In the genomic region with DNA sequence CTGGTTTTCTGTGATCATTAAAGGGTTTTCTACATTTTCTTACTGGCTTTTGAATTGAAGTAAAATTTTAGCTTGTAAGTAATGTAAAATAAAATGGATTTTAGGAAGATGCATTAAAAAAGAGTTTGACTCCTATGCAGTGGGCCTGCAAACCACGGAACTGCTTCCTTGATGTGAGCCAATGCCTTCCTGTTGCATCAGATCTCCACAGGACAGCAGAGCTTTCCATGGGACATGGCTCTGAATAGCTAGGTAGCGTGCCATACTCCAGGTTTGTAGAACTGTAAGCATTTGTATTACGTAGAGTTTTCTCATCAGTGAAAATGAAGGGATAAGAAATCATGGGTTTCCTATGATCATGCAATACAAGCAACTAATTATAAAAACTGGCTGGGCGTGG, we compare ENCODE assay signal across 19 cellular contexts.
DNase-seq lines count a peak whose midpoint lies in the region; ATAC-seq and TF ChIP-seq lines count a peak whose summit lies in the region.
"Had no signal": no experiment of that assay in that cellular context is flagged by ENCODE, and none has a peak within 500 bp of the region (broad histone marks: within the 10 kb centered on the region; RNA-seq: fewer than 3 reads in every experiment).

No MANE protein-coding gene starts in this region.

- H3K9me3 ChIP-seq in BLaER1 treated with 17β-estradiol and CSF1 and Interleukin-3, amounts not matched to agents 10 nM and 100 nM (replicated peaks in 1 of 11) = peaks cover 0 to 5% (median 0%) of the 10 kb centered on the region in 11 experiments; a peak in 1 of 22 replicates
- no peaks in the 10 kb centered on the region for H3K9me3 ChIP-seq in IMR-90 (ENCODE audit: control insufficient read depth, insufficient read depth, low read length)
- no peaks in the 10 kb centered on the region for H3K9me3 ChIP-seq in ascending aorta
- no peaks in the 10 kb centered on the region for H3K9me3 ChIP-seq in psoas muscle
- no peaks in the 10 kb centered on the region for H3K9me3 ChIP-seq in right lobe of liver
- H3K9me3 ChIP-seq: BE2C had no signal

- POLR2A ChIA-PET in IMR-90 (lab: Charles Lee; ENCODE audit: unreplicated experiment) = no interaction called here

- BruUV-seq in IMR-90 (replicated peaks; lab: Mats Ljungman, UMichigan) = no TSS peak

- ATAC-seq in IMR-90 (ENCODE audit: low read depth) = no peak
- ATAC-seq in psoas muscle = no peak
- no peak for ATAC-seq in right lobe of liver

- H2AFZ ChIP-seq in IMR-90 (replicated peaks; ENCODE audit: low read length, poor library complexity) = no peak overlapping the region

- peak overlapping the region; percentile 94; the same call in 1 of the 3 replicates for H2BK15ac ChIP-seq in IMR-90 (ENCODE audit: low read depth, low read length)

- H2AK9ac ChIP-seq in IMR-90 (replicated peaks; ENCODE audit: low read depth, low read length, poor library complexity) = no peak overlapping the region

- no peak overlapping the region for H3K9ac ChIP-seq in BLaER1 treated with 17β-estradiol and CSF1 and Interleukin-3, amounts not matched to agents 10 nM and 100 nM
- H3K9ac ChIP-seq in IMR-90 (ENCODE audit: low read depth, low read length) = no peak overlapping the region

- H4K8ac ChIP-seq in IMR-90 (ENCODE audit: low read depth in 2 of 2, low read length in 2 of 2) = peak overlapping the region; percentile 24 to 54; a peak in 2 of 4 replicates

- H3K23ac ChIP-seq in IMR-90 (ENCODE audit: low read depth, low read length) = no peak overlapping the region

- peaks cover 0 to 67% (median 0%) of the 10 kb centered on the region in 11 experiments; a peak in 4 of 22 replicates for H3K36me3 ChIP-seq in BLaER1 treated with 17β-estradiol and CSF1 and Interleukin-3, amounts not matched to agents 10 nM and 100 nM
- H3K36me3 ChIP-seq in IMR-90 (ENCODE audit: control insufficient read depth, insufficient read depth, low read length) (peaks cover 12% of the 10 kb centered on the region), ascending aorta (no peaks in the 10 kb centered on the region), psoas muscle (ENCODE audit: insufficient read depth in 1 of 2, low read depth in 1 of 2) (no peaks in the 10 kb centered on the region), right lobe of liver (no peaks in the 10 kb centered on the region), H7 (replicated peaks; ENCODE audit: control insufficient read depth, insufficient read depth, low read length) (0 out of 2 replicates have a peak, but pooled peaks cover 1% of the 10 kb centered on the region)
- H3K36me3 ChIP-seq: BE2C had no signal

- H3K56ac ChIP-seq in IMR-90 (ENCODE audit: extremely low read depth, insufficient read depth, low read length) = no peak overlapping the region

- CTCF ChIA-PET in IMR-90 (lab: Yijun Ruan, JAX) = interaction anchor here (0.6 kb wide), 1 partner anchor 85 kb away, joined by 6 read pairs; no protein-coding TSS in a partner anchor

- H2BK20ac ChIP-seq in IMR-90 (ENCODE audit: low read depth, low read length) = peak overlapping the region; percentile 22; the same call in 1 of the 2 replicates

- no peaks in the 10 kb centered on the region for H4K20me1 ChIP-seq in BLaER1 treated with 17β-estradiol and CSF1 and Interleukin-3, amounts not matched to agents 10 nM and 100 nM
- no peaks in the 10 kb centered on the region for H4K20me1 ChIP-seq in IMR-90 (ENCODE audit: insufficient read depth, low read length)

- peaks cover 0 to 8% (median 3%) of the 10 kb centered on the region in 10 experiments; a peak in 7 of 20 replicates for H3K4me1 ChIP-seq in BLaER1 treated with 17β-estradiol and CSF1 and Interleukin-3, amounts not matched to agents 10 nM and 100 nM
- H3K4me1 ChIP-seq in IMR-90 (ENCODE audit: control insufficient read depth, insufficient read depth, low read length) (peaks cover 13% of the 10 kb centered on the region), ascending aorta (peaks cover 3 to 34% of the 10 kb centered on the region in 2 donors), psoas muscle (peaks cover 10% of the 10 kb centered on the region), right lobe of liver (no peaks in the 10 kb centered on the region)
- H3K4me1 ChIP-seq: BE2C had no signal

- H2BK5ac ChIP-seq in IMR-90 (ENCODE audit: low read depth, low read length, poor library complexity, severe bottlenecking) = peak overlapping the region; percentile 9

- TF ChIP-seq CTCF in IMR-90 (conservative IDR thresholded peaks at IDR 0.05; ENCODE audit: low read depth, low read length) (no peak), ascending aorta (IDR thresholded peaks at IDR 0.05) (no peak), psoas muscle (IDR thresholded peaks at IDR 0.05) (no peak), right lobe of liver (IDR thresholded peaks at IDR 0.05) (no peak)

- DNase-seq in IMR-90 (no peak), ascending aorta (ENCODE audit: low spot score in 2 of 2) (no peak), psoas muscle (no peak), right lobe of liver (no peak), kidney glomerular epithelial cell (lab: John Stamatoyannopoulos, UW) (no peak), H7 (no peak), germinal center (ENCODE audit: low spot score) (no peak)
- DNase-seq: BE2C; CD4-positive, CD25-positive, alpha-beta regulatory T cell; EL; HCEC 1CT; Karpas-422; NCI-H1092 treated with DMSO at 0.1 percent for 48 hours; NCI-H1436 treated with DMSO at 0.1 percent for 48 hours; NCI-H1930; NCI-H510A; NCI-H748 treated with DMSO at 0.1 percent for 48 hours; Right ventricle myocardium superior had no signal

- dilution Hi-C loops in IMR-90 (cut with HindIII; ENCODE audit: low sequenced_read_pairs, unreplicated experiment) = no loop called here

- 100% methylated on average over 1 of the region's 4 CpGs; no CpG with 5 or more reads in 1 of the 2 experiments for WGBS in IMR-90 (ENCODE audit: extremely low coverage in 2 of 2, insufficient read length in 1 of 2), 2 experiments
- WGBS in psoas muscle, 3 donors = 89 to 96% (median 92%) methylated on average over 4 of the region's 4 CpGs
- WGBS in right lobe of liver (ENCODE audit: insufficient coverage, low coverage, low lambda C conversion rate, missing lambda C conversion rate) = 82% methylated on average over 4 of the region's 4 CpGs

- peak overlapping the region; percentile 66; the same call in 1 of the 2 replicates for H2AK5ac ChIP-seq in IMR-90 (ENCODE audit: low read depth, low read length)

- 0 out of 22 replicates have a peak, but pooled peaks cover 0 to 3% (median 0%) of the 10 kb centered on the region in 11 experiments for H3K27me3 ChIP-seq in BLaER1 treated with 17β-estradiol and CSF1 and Interleukin-3, amounts not matched to agents 10 nM and 100 nM
- H3K27me3 ChIP-seq in IMR-90 (ENCODE audit: control insufficient read depth, insufficient read depth, low read length) = no peaks in the 10 kb centered on the region
- H3K27me3 ChIP-seq in ascending aorta = no peaks in the 10 kb centered on the region
- no peaks in the 10 kb centered on the region for H3K27me3 ChIP-seq in psoas muscle (ENCODE audit: insufficient read depth in 3 of 3, low read length in 2 of 3)
- no peaks in the 10 kb centered on the region for H3K27me3 ChIP-seq in right lobe of liver
- H3K27me3 ChIP-seq in H7 (ENCODE audit: control insufficient read depth, insufficient read depth, low read length) = no peaks in the 10 kb centered on the region
- H3K27me3 ChIP-seq: BE2C had no signal

- peak overlapping the region; percentile 64; the same call in 1 of the 2 replicates for H3K4ac ChIP-seq in IMR-90 (ENCODE audit: low read depth, low read length)

- 0 out of 2 replicates have a peak overlapping the region, but pooled peaks have one; percentile 5 for H3K18ac ChIP-seq in IMR-90 (ENCODE audit: low read depth, low read length)

- H3K9me1 ChIP-seq in IMR-90 (ENCODE audit: insufficient read depth, low read length) = peaks cover 6% of the 10 kb centered on the region

- peak overlapping the region in 7 of 11 experiments; percentile 1 to 44 (median 25); a peak in 4 of 22 replicates for H3K4me2 ChIP-seq in BLaER1 treated with 17β-estradiol and CSF1 and Interleukin-3, amounts not matched to agents 10 nM and 100 nM
- no peak overlapping the region for H3K4me2 ChIP-seq in IMR-90 (ENCODE audit: low read depth, low read length)

- TF ChIP-seq POLR2A in IMR-90 (IDR thresholded peaks at IDR 0.05; ENCODE audit: low read depth, low read length) = no peak
- TF ChIP-seq POLR2A in right lobe of liver (IDR thresholded peaks at IDR 0.05) = no peak

- peak overlapping the region; percentile 46; the same call in 1 of the 2 replicates for H2BK120ac ChIP-seq in IMR-90 (ENCODE audit: low read depth, low read length)

- intact Hi-C loops in IMR-90 (cut with micrococcal nuclease) (no loop called here), ascending aorta (cut with DNase I) (no loop called here), psoas muscle (cut with DNase I) (loop anchor here in 1 of 2 donors (5.0 kb wide), 1 partner anchor 35 kb away; no protein-coding TSS in a partner anchor), right lobe of liver (cut with DNase I) (no loop called here)

- TF ChIP-seq RAD21 in IMR-90 (IDR thresholded peaks at IDR 0.05; ENCODE audit: low read length) = no peak

- in situ Hi-C loops in IMR-90 (cut with MboI; ENCODE audit: low sequenced_read_pairs) = no loop called here

- H4K5ac ChIP-seq in IMR-90 (ENCODE audit: low read depth, low read length) = no peak overlapping the region; the same call in 1 of the 2 replicates

- H3K14ac ChIP-seq in IMR-90 (replicated peaks; ENCODE audit: low read depth, low read length) = peak overlapping the region; percentile 8; the same call in 1 of the 2 replicates

- H3K79me1 ChIP-seq in IMR-90 (ENCODE audit: low read depth in 1 of 2, low read length in 2 of 2) = peaks cover 0 to 22% of the 10 kb centered on the region in 2 experiments; a peak in 3 of 4 replicates

- peak overlapping the region; percentile 66; the same call in 1 of the 2 replicates for H4K91ac ChIP-seq in IMR-90 (ENCODE audit: insufficient read depth, low read depth, low read length)

- no peak overlapping the region for H3K27ac ChIP-seq in BLaER1 treated with 17β-estradiol and CSF1 and Interleukin-3, amounts not matched to agents 10 nM and 100 nM
- no peak overlapping the region for H3K27ac ChIP-seq in IMR-90 (ENCODE audit: insufficient read depth, low read length)
- H3K27ac ChIP-seq in ascending aorta = peak overlapping the region; percentile 80 to 86
- peak overlapping the region; percentile 17 for H3K27ac ChIP-seq in psoas muscle
- H3K27ac ChIP-seq in right lobe of liver = no peak overlapping the region

- no peak overlapping the region for H3K4me3 ChIP-seq in BLaER1 treated with 17β-estradiol and CSF1 and Interleukin-3, amounts not matched to agents 10 nM and 100 nM
- H3K4me3 ChIP-seq in IMR-90 (ENCODE audit: insufficient read depth, low read depth, low read length) = no peak overlapping the region
- H3K4me3 ChIP-seq in ascending aorta = no peak overlapping the region
- no peak overlapping the region for H3K4me3 ChIP-seq in psoas muscle
- no peak overlapping the region for H3K4me3 ChIP-seq in right lobe of liver
- no peak overlapping the region for H3K4me3 ChIP-seq in H7 (ENCODE audit: insufficient read depth, low read depth, low read length)

TF ChIP-seq in IMR-90, 13 proteins besides CTCF, POLR2A, EP300 and RAD21 (continues in another document):
- no peak for TF ChIP-seq CEBPB (IDR thresholded peaks at IDR 0.05; ENCODE audit: low read depth, low read length)
- TF ChIP-seq RFX5 (IDR thresholded peaks at IDR 0.05; ENCODE audit: low read depth, low read length) = no peak
- no peak for TF ChIP-seq MAFK (IDR thresholded peaks at IDR 0.05; ENCODE audit: low read depth, low read length)
- TF ChIP-seq FOS (IDR thresholded peaks at IDR 0.05; ENCODE audit: low read depth, low read length) = no peak

Comparison
In these comparisons a context has a peak if more than half of its experiments do, and no peak if none do; other contexts are left out.
1. H3K27ac ChIP-seq: peak in ascending aorta (2 of 2) and psoas muscle (single experiment); none in BLaER1 treated with 17β-estradiol and CSF1 and Interleukin-3, amounts not matched to agents 10 nM and 100 nM (0 of 11), IMR-90 (single experiment) and right lobe of liver (0 of 3).